Comparison of ENCODE assay signal across 8 cellular contexts in genomic region chr21:37257526-37257966, GRCh38. TPM values are rescaled to one million over a fixed set of nuclear protein-coding genes. Genes with fewer than 3 reads are reported as not detected.
DNase-seq lines count a peak whose midpoint lies in the region; ATAC-seq and TF ChIP-seq lines count a peak whose summit lies in the region.

No MANE protein-coding gene starts in this region.

- peak; percentile 71 for DNase-seq in activated CD8-positive, alpha-beta memory T cell treated with anti-CD3 and anti-CD28 coated beads, Interleukin-2, amount 10 ng/mL, durations not matched to agents 7 days and 5 days
- DNase-seq in activated CD8-positive, alpha-beta memory T cell treated with anti-CD3 and anti-CD28 coated beads, Interleukin-2, amount 50 U/mL, for 4 hours: no peak
- peak; percentile 64 for DNase-seq in NCI-H146 (lab: John Stamatoyannopoulos, UW)
- DNase-seq in right atrium auricular region (ENCODE audit: low spot score): no peak
- DNase-seq in sciatic nerve (ENCODE audit: low spot score): no peak
- no peak for DNase-seq in effector CD4-positive, alpha-beta T cell

- H3K36me3 ChIP-seq in right atrium auricular region: no peaks in the 10 kb centered on the region

- TF ChIP-seq CTCF in right atrium auricular region (IDR thresholded peaks at IDR 0.05): peak in 1 of 2 donors; percentile 24

- no peaks in the 10 kb centered on the region for H3K9me3 Mint-ChIP-seq in activated CD8-positive, alpha-beta memory T cell treated with anti-CD3 and anti-CD28 coated beads, Interleukin-2, amount 10 ng/mL, durations not matched to agents 7 days and 5 days (ENCODE audit: low read depth)
- no peaks in the 10 kb centered on the region for H3K9me3 Mint-ChIP-seq in activated naive CD8-positive, alpha-beta T cell (ENCODE audit: low read depth)

- no peaks in the 10 kb centered on the region for H3K27me3 Mint-ChIP-seq in activated CD8-positive, alpha-beta memory T cell treated with anti-CD3 and anti-CD28 coated beads, Interleukin-2, amount 10 ng/mL, durations not matched to agents 7 days and 5 days
- H3K27me3 Mint-ChIP-seq in activated naive CD8-positive, alpha-beta T cell: no peaks in the 10 kb centered on the region

- peak; percentile 68 for ATAC-seq in activated CD8-positive, alpha-beta memory T cell treated with anti-CD3 and anti-CD28 coated beads, Interleukin-2, amount 10 ng/mL, durations not matched to agents 7 days and 5 days
- ATAC-seq in HG02588 (IDR thresholded peaks at IDR 0.05; ENCODE audit: unreplicated experiment) (peak; percentile 33), sciatic nerve (peak; percentile 45)

- H3K9me3 ChIP-seq in right atrium auricular region: no peaks in the 10 kb centered on the region

- CTCF ChIA-PET in activated CD8-positive, alpha-beta memory T cell treated with anti-CD3 and anti-CD28 coated beads, Interleukin-2, amount 10 ng/mL, durations not matched to agents 7 days and 5 days (lab: Charles Lee): interaction anchor here (0.6 to 6.8 kb wide), 6 partner anchors 9 to 307 kb away, joined by 3 to 61 read pairs (median 7); partner anchors contain the start of gene VPS26C

- peak overlapping the region; percentile 93 for H3K27ac Mint-ChIP-seq in activated CD8-positive, alpha-beta memory T cell treated with anti-CD3 and anti-CD28 coated beads, Interleukin-2, amount 10 ng/mL, durations not matched to agents 7 days and 5 days
- peak overlapping the region; percentile 95 for H3K27ac Mint-ChIP-seq in activated naive CD8-positive, alpha-beta T cell

- H3K4me3 ChIP-seq in right atrium auricular region: peak overlapping the region; percentile 36 to 61

- peaks cover 39% of the 10 kb centered on the region for H3K36me3 Mint-ChIP-seq in activated CD8-positive, alpha-beta memory T cell treated with anti-CD3 and anti-CD28 coated beads, Interleukin-2, amount 10 ng/mL, durations not matched to agents 7 days and 5 days
- H3K36me3 Mint-ChIP-seq in activated naive CD8-positive, alpha-beta T cell: no peaks in the 10 kb centered on the region

- H3K4me3 Mint-ChIP-seq in activated CD8-positive, alpha-beta memory T cell treated with anti-CD3 and anti-CD28 coated beads, Interleukin-2, amount 10 ng/mL, durations not matched to agents 7 days and 5 days: peak overlapping the region; percentile 80
- H3K4me3 Mint-ChIP-seq in activated naive CD8-positive, alpha-beta T cell: peak overlapping the region; percentile 88

- H3K27ac ChIP-seq in right atrium auricular region: peak overlapping the region; percentile 44 to 81

- peaks cover 58% of the 10 kb centered on the region for H3K4me1 Mint-ChIP-seq in activated CD8-positive, alpha-beta memory T cell treated with anti-CD3 and anti-CD28 coated beads, Interleukin-2, amount 10 ng/mL, durations not matched to agents 7 days and 5 days
- H3K4me1 Mint-ChIP-seq in activated naive CD8-positive, alpha-beta T cell (ENCODE audit: low read depth): peaks cover 39% of the 10 kb centered on the region

- no peaks in the 10 kb centered on the region for H3K27me3 ChIP-seq in right atrium auricular region

- intact Hi-C loops in sciatic nerve (cut with DNase I): no loop called here

- H3K4me1 ChIP-seq in right atrium auricular region: peaks cover 0 to 25% of the 10 kb centered on the region in 2 donors

RNA-seq across cellular contexts. Expression of gene VPS26C, which starts 9.6 kb away (rescaled TPM):
- 10 to 100 TPM; 83.1 to 94.3 TPM for total RNA-seq in activated CD8-positive, alpha-beta memory T cell treated with anti-CD3 and anti-CD28 coated beads, Interleukin-2, amount 10 ng/mL, durations not matched to agents 7 days and 5 days
- total RNA-seq in right atrium auricular region (10 to 100 TPM; 45.2 to 53.8 TPM), sciatic nerve (48.8 TPM)

Comparison
In these comparisons a context has a peak if more than half of its experiments do, and no peak if none do; other contexts are left out.
1. DNase-seq: peak in activated CD8-positive, alpha-beta memory T cell treated with anti-CD3 and anti-CD28 coated beads, Interleukin-2, amount 10 ng/mL, durations not matched to agents 7 days and 5 days (single experiment) and NCI-H146 (single experiment); none in activated CD8-positive, alpha-beta memory T cell treated with anti-CD3 and anti-CD28 coated beads, Interleukin-2, amount 50 U/mL, for 4 hours (single experiment), right atrium auricular region (single experiment), sciatic nerve (single experiment) and effector CD4-positive, alpha-beta T cell (single experiment).
2. Peak in every context shown above with its lines, with median percentiles within 50 percentile points of each other: ATAC-seq.